Comparison of ENCODE assay signal across 25 cellular contexts in the genomic region with DNA sequence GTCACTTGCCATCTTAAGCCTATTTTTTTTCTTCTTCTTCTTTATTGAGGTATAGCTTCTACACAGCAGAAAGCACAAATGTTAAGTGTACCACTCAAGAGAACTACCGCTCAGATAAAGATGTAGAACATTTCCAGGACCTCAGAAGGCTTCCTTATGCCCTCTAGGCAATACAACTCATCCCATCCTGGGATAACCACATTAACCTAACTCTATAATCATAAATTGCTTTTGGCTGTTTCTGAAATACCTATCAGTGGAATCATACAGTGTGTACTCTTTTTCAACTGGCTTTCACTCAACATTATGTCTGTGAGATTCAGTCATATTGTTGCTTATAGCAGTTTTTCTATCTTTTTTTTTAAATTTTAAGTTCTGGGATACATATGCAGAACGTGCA. TPM values are rescaled to one million over a fixed set of nuclear protein-coding genes. Genes with fewer than 3 reads are reported as not detected.
"Had no signal": no experiment of that assay in that cellular context is flagged by ENCODE, and none has a peak within 500 bp of the region (broad histone marks: within the 10 kb centered on the region; RNA-seq: fewer than 3 reads in every experiment).

No MANE protein-coding gene starts in this region.

- H3K27ac ChIP-seq: ascending aorta, coronary artery, dorsolateral prefrontal cortex, ovary, right lobe of liver, skin epidermis, uterus had no signal

- H3K4me1 ChIP-seq: ascending aorta, right lobe of liver, uterus had no signal

- H3K4me3 ChIP-seq: ascending aorta, coronary artery, dorsolateral prefrontal cortex, ovary, right lobe of liver, skin epidermis, uterus had no signal

- ATAC-seq: effector memory CD8-positive, alpha-beta T cell; naive thymus-derived CD4-positive, alpha-beta T cell; right lobe of liver; stimulated activated effector memory CD8-positive, alpha-beta T cell treated with anti-CD3 and anti-CD28 coated beads, Interleukin-12 subunit alpha, Interleukin-12 subunit beta, amount 100 ng/mL, for 72 hours had no signal

- H3K27me3 ChIP-seq: ascending aorta, dorsolateral prefrontal cortex, ovary, right lobe of liver, uterus had no signal

- H3K36me3 ChIP-seq: ovary, uterus had no signal

- H3K9me3 ChIP-seq: ovary, right lobe of liver, uterus had no signal

- DNase-seq: activated CD4-positive, alpha-beta memory T cell treated with anti-CD3 and anti-CD28 coated beads for 36 hours; activated CD4-positive, alpha-beta T cell treated with anti-CD3 and anti-CD28 coated beads, Interleukin-2, amount 10 ng/mL, durations not matched to agents 24 days and 14 days; activated CD4-positive, CD25-positive, alpha-beta regulatory T cell treated with anti-CD3 and anti-CD28 coated beads, Interleukin-2, amount 50 U/mL, for 72 hours; activated CD8-positive, alpha-beta memory T cell treated with anti-CD3 and anti-CD28 coated beads, Interleukin-2, amount 50 U/mL, for 48 hours; activated gamma-delta T cell; activated naive CD4-positive, alpha-beta T cell treated with anti-CD3 and anti-CD28 coated beads, Interleukin-2, amount 10 ng/mL, durations not matched to agents 7 days and 5 days; activated naive CD8-positive, alpha-beta T cell treated with anti-CD3 and anti-CD28 coated beads, Interleukin-2, amount 10 ng/mL, durations not matched to agents 7 days and 5 days; activated T-cell treated with anti-CD3 and anti-CD28 coated beads, Interleukin-2, amount 50 U/mL, for 24 hours; dorsolateral prefrontal cortex; effector memory CD8-positive, alpha-beta T cell; head of caudate nucleus; hippocampal formation; immature natural killer cell; midbrain; naive thymus-derived CD4-positive, alpha-beta T cell; ovary; right lobe of liver; stimulated activated CD4-positive, alpha-beta T cell treated with anti-CD3 and anti-CD28 coated beads, Interleukin-12 subunit alpha, Interleukin-12 subunit beta, amount 100 ng/mL, for 4 hours; stimulated activated CD4-positive, alpha-beta T cell treated with anti-CD3 and anti-CD28 coated beads, Interleukin-4, amount 100 ng/mL, for 24 hours; substantia nigra; uterus had no signal

RNA-seq across cellular contexts. Expression of gene TIGD4, which starts 51.9 kb away (rescaled TPM):
- total RNA-seq: ascending aorta had no signal
